In genomic region chr17:61926831-61927210, GRCh38 we compare ENCODE assay signal across 8 cellular contexts. TPM values are rescaled to one million over a fixed set of nuclear protein-coding genes. Genes with fewer than 3 reads are reported as not detected.
DNase-seq lines count a peak whose midpoint lies in the region; ATAC-seq and TF ChIP-seq lines count a peak whose summit lies in the region.

No MANE protein-coding gene starts in this region.

- H3K4me3 ChIP-seq in DND-41 (ENCODE audit: low read depth in 1 of 2, low read length in 2 of 2) (peak overlapping the region; percentile 81 to 93), Loucy (ENCODE audit: low read length, poor library complexity, severe bottlenecking) (peak overlapping the region; percentile 95)
- H3K4me3 ChIP-seq in effector memory CD4-positive, alpha-beta T cell (ENCODE audit: insufficient read depth, low read depth, low read length, poor library complexity, severe bottlenecking) = peak overlapping the region; percentile 83

- H3K27me3 Mint-ChIP-seq in natural killer cell (ENCODE audit: low read depth in 2 of 2) = no peaks in the 10 kb centered on the region

- H3K4me3 Mint-ChIP-seq in natural killer cell = peak overlapping the region; percentile 91

- H3K4me2 ChIP-seq in DND-41 (ENCODE audit: insufficient read depth, low read length) (peak overlapping the region; percentile 70), Loucy (ENCODE audit: low read depth, low read length, poor library complexity, severe bottlenecking) (peak overlapping the region; percentile 98)

- H3K9ac ChIP-seq in DND-41 (ENCODE audit: low read depth, low read length) = peak overlapping the region; percentile 92
- H3K9ac ChIP-seq in Loucy (ENCODE audit: low read depth, low read length, poor library complexity, severe bottlenecking) = peak overlapping the region; percentile 95

- H3K4me1 Mint-ChIP-seq in natural killer cell = peaks cover 19 to 23% of the 10 kb centered on the region in 2 donors

- H3K27ac Mint-ChIP-seq in natural killer cell = peak overlapping the region; percentile 93 to 98

- no peaks in the 10 kb centered on the region for H3F3A ChIP-seq in Loucy (ENCODE audit: low read depth)

- ATAC-seq in DND-41 (ENCODE audit: insufficient read depth, low read depth) (no peak), natural killer cell (no peak), HG02970 (IDR thresholded peaks at IDR 0.05; ENCODE audit: low FRiP score, unreplicated experiment) (no peak)

- H3K79me2 ChIP-seq in DND-41 (ENCODE audit: insufficient read depth, low read length) (peaks cover 19% of the 10 kb centered on the region), Loucy (ENCODE audit: insufficient read depth, low read length) (peaks cover 19% of the 10 kb centered on the region)

- H3K9me3 Mint-ChIP-seq in natural killer cell = no peaks in the 10 kb centered on the region

- TF ChIP-seq CTCF in DND-41 (IDR thresholded peaks at IDR 0.05; ENCODE audit: borderline replicate concordance, extremely low read depth, low read length, poor library complexity, severe bottlenecking) = no peak
- TF ChIP-seq CTCF in Loucy (conservative IDR thresholded peaks at IDR 0.05; ENCODE audit: low read length) = no peak
- TF ChIP-seq CTCF in natural killer cell (IDR thresholded peaks at IDR 0.05) = no peak

- no peaks in the 10 kb centered on the region for H4K20me1 ChIP-seq in DND-41 (ENCODE audit: insufficient read depth, low read length)
- no peaks in the 10 kb centered on the region for H4K20me1 ChIP-seq in Loucy (ENCODE audit: insufficient read depth, low read length, poor library complexity, severe bottlenecking)

- peaks cover 20% of the 10 kb centered on the region for H3K4me1 ChIP-seq in DND-41 (ENCODE audit: insufficient read depth, low read length)
- peaks cover 17% of the 10 kb centered on the region for H3K4me1 ChIP-seq in Loucy (ENCODE audit: insufficient read depth, low read length, poor library complexity, severe bottlenecking)
- peaks cover 9% of the 10 kb centered on the region for H3K4me1 ChIP-seq in effector memory CD4-positive, alpha-beta T cell (ENCODE audit: control insufficient read depth, insufficient read depth, low read length, poor library complexity, severe bottlenecking)

- H3K27me3 ChIP-seq in DND-41 (ENCODE audit: insufficient read depth, low read length, poor library complexity) (no peaks in the 10 kb centered on the region), Loucy (ENCODE audit: insufficient read depth, low read length, poor library complexity, severe bottlenecking) (no peaks in the 10 kb centered on the region)
- H3K27me3 ChIP-seq in effector memory CD4-positive, alpha-beta T cell (replicated peaks; ENCODE audit: control insufficient read depth, insufficient read depth, low read length, poor library complexity, severe bottlenecking) = no peaks in the 10 kb centered on the region

- DNase-seq in DND-41 = no peak
- no peak for DNase-seq in effector memory CD4-positive, alpha-beta T cell
- DNase-seq in natural killer cell = no peak
- no peak for DNase-seq in posterior cingulate gyrus
- no peak for DNase-seq in NCI-H526 (lab: John Stamatoyannopoulos, UW)
- DNase-seq in hippocampal formation (lab: John Stamatoyannopoulos, UW) = no peak

- H3K36me3 ChIP-seq in DND-41 (ENCODE audit: insufficient read depth, low read length) (peaks cover 18% of the 10 kb centered on the region; the same call in 1 of the 2 replicates), Loucy (ENCODE audit: insufficient read depth, low read length) (peaks cover 2% of the 10 kb centered on the region; the same call in 1 of the 2 replicates)
- H3K36me3 ChIP-seq in effector memory CD4-positive, alpha-beta T cell (ENCODE audit: control insufficient read depth, insufficient read depth, low read length) = peaks cover 12% of the 10 kb centered on the region

- H3K9me3 ChIP-seq in DND-41 (ENCODE audit: insufficient read depth, low read length, severe bottlenecking) (no peaks in the 10 kb centered on the region), Loucy (ENCODE audit: insufficient read depth, low read depth, low read length) (no peaks in the 10 kb centered on the region)
- no peaks in the 10 kb centered on the region for H3K9me3 ChIP-seq in effector memory CD4-positive, alpha-beta T cell (ENCODE audit: control insufficient read depth, low read length)

- no peaks in the 10 kb centered on the region for H3K9me2 ChIP-seq in Loucy (replicated peaks; ENCODE audit: low read depth, low read length)

- H2AFZ ChIP-seq in DND-41 (ENCODE audit: low read depth, low read length) = peak overlapping the region; percentile 98
- no peak overlapping the region; the same call in 1 of the 2 replicates for H2AFZ ChIP-seq in Loucy (ENCODE audit: low read length)

- H3K27ac ChIP-seq in DND-41 (ENCODE audit: low read length) = peak overlapping the region; percentile 92
- H3K27ac ChIP-seq in effector memory CD4-positive, alpha-beta T cell (ENCODE audit: insufficient read depth, low read length, poor library complexity, severe bottlenecking) = peak overlapping the region; percentile 80

- intact Hi-C loops in natural killer cell (cut with micrococcal nuclease) (no loop called here), posterior cingulate gyrus (cut with DNase I) (loop anchor here (1.0 to 10.0 kb wide), 2 partner anchors 62 to 139 kb away; partner anchors contain the start of gene BRIP1)

- H3K36me3 Mint-ChIP-seq in natural killer cell = no peaks in the 10 kb centered on the region

RNA-seq across cellular contexts. Expression of gene INTS2, which starts 1.0 kb away (rescaled TPM):
- 10 to 100 TPM; 14.2 to 21.0 (median 14.6) TPM for total RNA-seq in natural killer cell
